ENCODE assay signal across 1 cellular context in genomic region chr17:2959371-2960130, GRCh38.
TF ChIP-seq lines count a peak whose summit lies in the region.

No MANE protein-coding gene starts in this region.

TF ChIP-seq in IMR-90, 13 proteins besides CTCF, POLR2A, EP300 and RAD21 (continued from another document):
- TF ChIP-seq, protein P1, sequence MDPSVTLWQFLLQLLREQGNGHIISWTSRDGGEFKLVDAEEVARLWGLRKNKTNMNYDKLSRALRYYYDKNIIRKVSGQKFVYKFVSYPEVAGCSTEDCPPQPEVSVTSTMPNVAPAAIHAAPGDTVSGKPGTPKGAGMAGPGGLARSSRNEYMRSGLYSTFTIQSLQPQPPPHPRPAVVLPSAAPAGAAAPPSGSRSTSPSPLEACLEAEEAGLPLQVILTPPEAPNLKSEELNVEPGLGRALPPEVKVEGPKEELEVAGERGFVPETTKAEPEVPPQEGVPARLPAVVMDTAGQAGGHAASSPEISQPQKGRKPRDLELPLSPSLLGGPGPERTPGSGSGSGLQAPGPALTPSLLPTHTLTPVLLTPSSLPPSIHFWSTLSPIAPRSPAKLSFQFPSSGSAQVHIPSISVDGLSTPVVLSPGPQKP (IDR thresholded peaks at IDR 0.05; ENCODE audit: borderline replicate concordance, low read depth, low read length): no peak
- TF ChIP-seq, protein P2, sequence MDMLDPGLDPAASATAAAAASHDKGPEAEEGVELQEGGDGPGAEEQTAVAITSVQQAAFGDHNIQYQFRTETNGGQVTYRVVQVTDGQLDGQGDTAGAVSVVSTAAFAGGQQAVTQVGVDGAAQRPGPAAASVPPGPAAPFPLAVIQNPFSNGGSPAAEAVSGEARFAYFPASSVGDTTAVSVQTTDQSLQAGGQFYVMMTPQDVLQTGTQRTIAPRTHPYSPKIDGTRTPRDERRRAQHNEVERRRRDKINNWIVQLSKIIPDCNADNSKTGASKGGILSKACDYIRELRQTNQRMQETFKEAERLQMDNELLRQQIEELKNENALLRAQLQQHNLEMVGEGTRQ (IDR thresholded peaks at IDR 0.05; ENCODE audit: low read depth, low read length): no peak
- TF ChIP-seq RCOR1 (IDR thresholded peaks at IDR 0.05; ENCODE audit: insufficient replicate concordance, low read length): no peak
- no peak for TF ChIP-seq MAFK (IDR thresholded peaks at IDR 0.05; ENCODE audit: low read depth, low read length)
TF ChIP-seq in IMR-90: peak in this region for 0.
